12 cellular contexts compared by ENCODE assay signal in the genomic region with DNA sequence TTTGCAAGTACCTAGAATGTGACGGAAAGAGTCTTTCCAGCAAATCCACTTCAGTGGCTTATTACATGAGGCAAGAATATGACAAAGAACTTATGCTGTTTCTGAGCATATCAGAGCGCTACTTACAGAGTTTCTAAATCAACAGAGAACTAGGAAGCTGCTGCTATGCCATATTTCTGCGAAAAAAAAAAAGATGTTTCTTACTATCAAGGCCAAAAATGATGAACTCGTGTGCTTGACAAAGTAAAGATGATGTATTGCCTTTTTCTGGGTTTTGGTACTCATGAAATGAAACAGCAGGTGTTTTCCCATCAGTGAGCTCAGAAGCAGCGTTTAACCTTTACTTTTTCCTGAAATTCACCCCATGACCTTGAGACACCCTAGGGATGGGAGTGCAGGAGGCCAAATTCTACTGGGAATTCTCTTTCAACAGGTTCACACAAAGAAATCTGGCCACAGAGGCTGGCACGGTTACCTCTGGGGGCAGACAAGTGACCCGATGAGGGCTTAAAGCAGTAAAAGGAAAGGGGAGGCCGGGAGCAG. TPM values are rescaled to one million over a fixed set of nuclear protein-coding genes. Genes with fewer than 3 reads are reported as not detected.
DNase-seq lines count a peak whose midpoint lies in the region; ATAC-seq and TF ChIP-seq lines count a peak whose summit lies in the region.
"Had no signal": no experiment of that assay in that cellular context is flagged by ENCODE, and none has a peak within 500 bp of the region (broad histone marks: within the 10 kb centered on the region; RNA-seq: fewer than 3 reads in every experiment).

No MANE protein-coding gene starts in this region.

- DNase-seq in activated CD4-positive, alpha-beta T cell treated with anti-CD3 and anti-CD28 coated beads, Interleukin-2, amount 10 ng/mL, durations not matched to agents 24 days and 14 days: no peak
- no peak for DNase-seq in activated CD4-positive, alpha-beta T cell treated with anti-CD3 and anti-CD28 coated beads for 1 hour
- DNase-seq in dermis blood vessel endothelial cell: no peak
- DNase-seq in endodermal cell: no peak
- DNase-seq in psoas muscle: no peak
- DNase-seq: NCI-H2029, OCI-M1 had no signal

- peaks cover 22% of the 10 kb centered on the region for H3K4me1 ChIP-seq in rectal smooth muscle tissue (ENCODE audit: control insufficient read depth, insufficient read depth, low read length)
- H3K4me1 ChIP-seq in endodermal cell (ENCODE audit: control insufficient read depth, insufficient read depth, low read length): peaks cover 15% of the 10 kb centered on the region
- no peaks in the 10 kb centered on the region for H3K4me1 ChIP-seq in psoas muscle

- peak overlapping the region; percentile 24 for H3K27ac ChIP-seq in rectal smooth muscle tissue (ENCODE audit: low read depth, low read length)
- H3K27ac ChIP-seq in endodermal cell (ENCODE audit: low read depth, low read length): no peak overlapping the region
- H3K27ac ChIP-seq in psoas muscle: no peak overlapping the region
- H3K27ac ChIP-seq: hepatocyte, thoracic aorta had no signal

- peaks cover 3% of the 10 kb centered on the region for H3K36me3 ChIP-seq in rectal smooth muscle tissue (ENCODE audit: control insufficient read depth, insufficient read depth, low read length)
- H3K36me3 ChIP-seq in endodermal cell (ENCODE audit: control insufficient read depth, insufficient read depth, low read length): peaks cover 38% of the 10 kb centered on the region
- H3K36me3 ChIP-seq in psoas muscle (ENCODE audit: insufficient read depth in 1 of 2, low read depth in 1 of 2): no peaks in the 10 kb centered on the region
- H3K36me3 ChIP-seq: thoracic aorta had no signal

- intact Hi-C loops in activated CD4-positive, alpha-beta T cell treated with anti-CD3 and anti-CD28 coated beads, Interleukin-2, amount 10 ng/mL, durations not matched to agents 24 days and 14 days (cut with micrococcal nuclease): no loop called here
- intact Hi-C loops in psoas muscle (cut with DNase I): no loop called here

- H3K27me3 ChIP-seq in rectal smooth muscle tissue (ENCODE audit: control insufficient read depth, insufficient read depth, low read length): no peaks in the 10 kb centered on the region
- no peaks in the 10 kb centered on the region for H3K27me3 ChIP-seq in endodermal cell (ENCODE audit: control insufficient read depth, insufficient read depth, low read length, poor library complexity, severe bottlenecking)
- H3K27me3 ChIP-seq in psoas muscle (ENCODE audit: insufficient read depth in 3 of 3, low read length in 2 of 3): no peaks in the 10 kb centered on the region
- H3K27me3 ChIP-seq: hepatocyte had no signal

- H3K4me3 ChIP-seq in rectal smooth muscle tissue (ENCODE audit: low read length) (no peak overlapping the region), endodermal cell (ENCODE audit: low read length) (no peak overlapping the region), psoas muscle (no peak overlapping the region)
- H3K4me3 ChIP-seq: hepatocyte, thoracic aorta had no signal

- H3K9ac ChIP-seq in rectal smooth muscle tissue (ENCODE audit: low read length): no peak overlapping the region
- no peak overlapping the region for H3K9ac ChIP-seq in endodermal cell (ENCODE audit: extremely low read depth, low read length, poor library complexity, severe bottlenecking)

- TF ChIP-seq CTCF in endodermal cell (conservative IDR thresholded peaks at IDR 0.05) (no peak), psoas muscle (IDR thresholded peaks at IDR 0.05) (no peak)

- no peak overlapping the region for H3K4me3 Mint-ChIP-seq in activated CD4-positive, alpha-beta T cell treated with anti-CD3 and anti-CD28 coated beads, Interleukin-2, amount 10 ng/mL, durations not matched to agents 24 days and 14 days
- H3K4me3 Mint-ChIP-seq in endodermal cell: no peak overlapping the region

- H3K36me3 Mint-ChIP-seq in activated CD4-positive, alpha-beta T cell treated with anti-CD3 and anti-CD28 coated beads, Interleukin-2, amount 10 ng/mL, durations not matched to agents 24 days and 14 days (ENCODE audit: low read depth): peaks cover 29% of the 10 kb centered on the region
- H3K36me3 Mint-ChIP-seq in endodermal cell (ENCODE audit: low read depth): peaks cover 43% of the 10 kb centered on the region

- peak; percentile 57 for ATAC-seq in GM21825 (IDR thresholded peaks at IDR 0.05; ENCODE audit: unreplicated experiment)
- ATAC-seq in HG03520 (IDR thresholded peaks at IDR 0.05; ENCODE audit: unreplicated experiment): peak; percentile 53
- no peak for ATAC-seq in psoas muscle

- H3K27ac Mint-ChIP-seq in activated CD4-positive, alpha-beta T cell treated with anti-CD3 and anti-CD28 coated beads, Interleukin-2, amount 10 ng/mL, durations not matched to agents 24 days and 14 days: peak overlapping the region; percentile 48
- H3K27ac Mint-ChIP-seq in endodermal cell: no peak overlapping the region

- H3K4me1 Mint-ChIP-seq in activated CD4-positive, alpha-beta T cell treated with anti-CD3 and anti-CD28 coated beads, Interleukin-2, amount 10 ng/mL, durations not matched to agents 24 days and 14 days: peaks cover 21% of the 10 kb centered on the region
- peaks cover 31% of the 10 kb centered on the region for H3K4me1 Mint-ChIP-seq in endodermal cell

- no peaks in the 10 kb centered on the region for H3K9me3 Mint-ChIP-seq in activated CD4-positive, alpha-beta T cell treated with anti-CD3 and anti-CD28 coated beads, Interleukin-2, amount 10 ng/mL, durations not matched to agents 24 days and 14 days
- H3K9me3 Mint-ChIP-seq in endodermal cell: no peaks in the 10 kb centered on the region

- H3K9me3 ChIP-seq in endodermal cell (ENCODE audit: control insufficient read depth, low read length) (no peaks in the 10 kb centered on the region), psoas muscle (no peaks in the 10 kb centered on the region)
- H3K9me3 ChIP-seq: thoracic aorta had no signal

- no peaks in the 10 kb centered on the region for H3K27me3 Mint-ChIP-seq in activated CD4-positive, alpha-beta T cell treated with anti-CD3 and anti-CD28 coated beads, Interleukin-2, amount 10 ng/mL, durations not matched to agents 24 days and 14 days
- H3K27me3 Mint-ChIP-seq in endodermal cell (ENCODE audit: insufficient read depth): no peaks in the 10 kb centered on the region

- WGBS in endodermal cell (ENCODE audit: insufficient coverage in 1 of 2, insufficient read length in 1 of 2), 2 experiments: 90 to 96% methylated on average over 6 to 8 of the region's 8 CpGs
- 66 to 75% (median 67%) methylated on average over 8 of the region's 8 CpGs for WGBS in psoas muscle, 3 donors

RNA-seq across cellular contexts. Expression of a gene that starts 37.7 kb away (rescaled TPM):
- total RNA-seq in activated CD4-positive, alpha-beta T cell treated with anti-CD3 and anti-CD28 coated beads, Interleukin-2, amount 10 ng/mL, durations not matched to agents 24 days and 14 days: 6.8 and 7.1 TPM in 2 replicates
- total RNA-seq in dermis blood vessel endothelial cell: 11.3 and 15.3 TPM in 2 replicates
- total RNA-seq in endodermal cell: 10 to 100 TPM; 61.0 to 61.1 TPM
- polyA plus RNA-seq in endodermal cell (2013, experiment 1 of 2): 33.8 TPM
- 30.0 TPM for polyA plus RNA-seq in endodermal cell (2013, experiment 2 of 2)
- 1 to 10 TPM in 1 of 4 donors, under 1 TPM in 3; 0.34 to 1.7 (median 0.83) TPM for total RNA-seq in psoas muscle
- under 1 TPM; 0.18 to 0.59 (median 0.42) TPM for polyA plus RNA-seq in psoas muscle

Comparison
In these comparisons a context has a peak if more than half of its experiments do, and no peak if none do; other contexts are left out.
1. ATAC-seq: peak in GM21825 (single experiment) and HG03520 (single experiment); none in psoas muscle (0 of 4).